In the genomic region with DNA sequence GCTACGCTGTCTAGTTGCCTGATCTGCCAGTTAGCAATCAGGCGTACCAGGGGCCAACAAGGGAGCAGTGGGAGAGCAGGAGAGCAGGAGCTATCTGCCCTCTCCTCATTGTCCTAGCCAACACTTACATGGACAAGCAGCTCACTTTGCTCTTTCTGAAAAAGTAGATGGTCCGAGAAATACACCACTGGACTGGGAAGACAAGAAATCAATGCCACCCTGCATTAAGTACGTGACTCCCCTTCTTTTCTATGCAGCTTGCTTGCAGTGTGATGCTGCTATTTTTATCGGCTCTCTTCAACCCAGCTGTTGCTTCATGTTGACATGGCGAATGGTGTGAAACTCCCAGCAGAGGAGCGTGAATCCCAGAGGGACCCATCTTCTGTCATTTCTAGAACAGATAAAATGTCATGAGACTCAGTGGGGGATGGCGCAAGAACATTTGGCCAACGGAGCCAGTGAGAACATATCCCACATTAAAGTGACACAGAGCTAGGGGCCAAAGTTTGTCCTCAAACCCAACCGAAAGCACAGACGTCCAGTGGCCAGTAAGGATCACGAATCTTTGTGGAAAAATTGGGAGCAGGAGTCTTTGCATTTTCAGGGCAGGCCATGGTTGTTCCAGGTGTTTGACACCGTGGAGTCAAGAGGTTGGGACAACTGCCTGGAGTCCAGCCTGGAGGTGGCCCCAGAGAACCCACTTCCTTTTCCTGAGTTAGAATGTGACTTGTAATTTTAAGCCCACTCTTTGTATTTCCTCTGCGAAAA, we compare ENCODE assay signal across 8 cellular contexts. TPM values are rescaled to one million over a fixed set of nuclear protein-coding genes. Genes with fewer than 3 reads are reported as not detected.
DNase-seq lines count a peak whose midpoint lies in the region; ATAC-seq and TF ChIP-seq lines count a peak whose summit lies in the region.

No MANE protein-coding gene starts in this region.

- ATAC-seq in HG03469 (IDR thresholded peaks at IDR 0.05; ENCODE audit: unreplicated experiment) (peak; percentile 49), Right ventricle myocardium superior (ENCODE audit: poor library complexity) (peak; percentile 47), left colon (no peak)

- DNase-seq in GDM1 (lab: John Stamatoyannopoulos, UW) (peak; percentile 17), GM20000 (ENCODE audit: low spot score) (peak; percentile 69), Right ventricle myocardium superior (no peak), iPS-NIHi7 (ENCODE audit: extremely low spot score) (no peak), left colon (no peak), superior temporal gyrus (ENCODE audit: extremely low spot score) (no peak), HEK293T (ENCODE audit: extremely low spot score) (no peak)

- intact Hi-C loops in Right ventricle myocardium superior (cut with DNase I): no loop called here
- intact Hi-C loops in left colon (cut with DNase I, micrococcal nuclease): no loop called here

- POLR2A ChIA-PET in HEK293T (lab: Yijun Ruan, JAX): interaction anchor here (1.8 kb wide), 1 partner anchor 54 kb away, joined by 6 read pairs; the partner anchor contains the start of gene MEF2A

- CTCF ChIA-PET in HEK293T (lab: Yijun Ruan, JAX): interaction anchor here (0.6 kb wide), 1 partner anchor 9 kb away, joined by 3 read pairs; no protein-coding TSS in a partner anchor

- TF ChIP-seq CTCF in GM20000 (IDR thresholded peaks at IDR 0.05; ENCODE audit: extremely low read depth, missing control alignments): no peak

TF ChIP-seq in HEK293T, 16 proteins besides CTCF, POLR2A, EP300 and RAD21:
- TF ChIP-seq FOXA1 (IDR thresholded peaks at IDR 0.05): no peak
- TF ChIP-seq ELF4 (IDR thresholded peaks at IDR 0.05): no peak
- no peak for TF ChIP-seq CTBP1 (IDR thresholded peaks at IDR 0.05; ENCODE audit: borderline replicate concordance)
- no peak for TF ChIP-seq HDGF (IDR thresholded peaks at IDR 0.05; ENCODE audit: borderline replicate concordance)
- TF ChIP-seq SP1 (IDR thresholded peaks at IDR 0.05): no peak
- TF ChIP-seq FOXK2 (IDR thresholded peaks at IDR 0.05): no peak
- no peak for TF ChIP-seq FOXM1 (IDR thresholded peaks at IDR 0.05; ENCODE audit: borderline replicate concordance)
- TF ChIP-seq LEF1 (IDR thresholded peaks at IDR 0.05; ENCODE audit: borderline replicate concordance): no peak
- TF ChIP-seq PKNOX1 (IDR thresholded peaks at IDR 0.05): no peak
- TF ChIP-seq SUZ12 (IDR thresholded peaks at IDR 0.05): no peak
- TF ChIP-seq NFRKB (IDR thresholded peaks at IDR 0.05): no peak

RNA-seq across cellular contexts. Expression of gene MEF2A, which starts 53.7 kb away (rescaled TPM):
- 137 TPM for total RNA-seq in Right ventricle myocardium superior
- total RNA-seq in left colon: 10 to 100 TPM; 35.3 to 40.5 TPM

Comparison
In these comparisons a context has a peak if more than half of its experiments do, and no peak if none do; other contexts are left out.
1. DNase-seq: peak in GDM1 (single experiment) and GM20000 (single experiment); none in Right ventricle myocardium superior (single experiment), iPS-NIHi7 (single experiment), left colon (0 of 2), superior temporal gyrus (single experiment) and HEK293T (single experiment).